Comparison of ENCODE assay signal across 12 cellular contexts in genomic region chr2:205733648-205734047, GRCh38. TPM values are rescaled to one million over a fixed set of nuclear protein-coding genes. Genes with fewer than 3 reads are reported as not detected.
A peak's percentile ranks its signal among the peaks of the same experiment; 100 is the strongest.
DNase-seq lines count a peak whose midpoint lies in the region; ATAC-seq and TF ChIP-seq lines count a peak whose summit lies in the region.
"Had no signal": no experiment of that assay in that cellular context is flagged by ENCODE, and none has a peak within 500 bp of the region (broad histone marks: within the 10 kb centered on the region; RNA-seq: fewer than 3 reads in every experiment).

No MANE protein-coding gene starts in this region.

- H3K36me3 Mint-ChIP-seq in nephron (ENCODE audit: low read depth): peaks cover 50% of the 10 kb centered on the region
- H3K36me3 Mint-ChIP-seq in endothelial cell (ENCODE audit: low read depth, unreplicated experiment): peaks cover 50% of the 10 kb centered on the region
- H3K36me3 Mint-ChIP-seq: activated naive CD4-positive, alpha-beta T cell treated with anti-CD3 and anti-CD28 coated beads, Interleukin-2, amount 50 U/mL, for 72 hours had no signal

- no peak overlapping the region for H3K56ac ChIP-seq in IMR-90 (ENCODE audit: extremely low read depth, insufficient read depth, low read length)

- H3K4me3 ChIP-seq in IMR-90 (ENCODE audit: insufficient read depth, low read depth, low read length) (no peak overlapping the region), tibial nerve (no peak overlapping the region), dorsolateral prefrontal cortex (no peak overlapping the region)
- H3K4me3 ChIP-seq: lung had no signal

- TF ChIP-seq RAD21 in IMR-90 (IDR thresholded peaks at IDR 0.05; ENCODE audit: low read length): no peak

- H2BK5ac ChIP-seq in IMR-90 (ENCODE audit: low read depth, low read length, poor library complexity, severe bottlenecking): peak overlapping the region; percentile 51

- peak overlapping the region; percentile 86 for H3K14ac ChIP-seq in IMR-90 (replicated peaks; ENCODE audit: low read depth, low read length)

- H3K4me3 Mint-ChIP-seq in nephron (peak overlapping the region; percentile 33 to 55 (median 54)), endothelial cell (ENCODE audit: unreplicated experiment) (no peak overlapping the region)

- peak overlapping the region; percentile 94 to 98 (median 97) for H3K27ac Mint-ChIP-seq in nephron
- H3K27ac Mint-ChIP-seq in endothelial cell (ENCODE audit: unreplicated experiment): no peak overlapping the region

- intact Hi-C loops in IMR-90 (cut with micrococcal nuclease): loop anchor here (2.0 kb wide), 1 partner anchor 17 kb away; no protein-coding TSS in a partner anchor
- intact Hi-C loops in dorsolateral prefrontal cortex (cut with DNase I): no loop called here

- peak overlapping the region; percentile 21 for H2AFZ ChIP-seq in IMR-90 (replicated peaks; ENCODE audit: low read length, poor library complexity)

- H3K36me3 ChIP-seq in IMR-90 (ENCODE audit: control insufficient read depth, insufficient read depth, low read length) (peaks cover 36% of the 10 kb centered on the region), tibial nerve (peaks cover 0 to 45% (median 0%) of the 10 kb centered on the region in 3 donors)

- peak overlapping the region; percentile 76 for H3K27ac ChIP-seq in IMR-90 (ENCODE audit: insufficient read depth, low read length)
- H3K27ac ChIP-seq in tibial nerve: peak overlapping the region; percentile 37 to 87 (median 56)
- peak overlapping the region in 12 of 59 donors; percentile 1 to 67 (median 30) for H3K27ac ChIP-seq in dorsolateral prefrontal cortex

- ATAC-seq in IMR-90 (ENCODE audit: low read depth): no peak
- ATAC-seq: activated naive CD4-positive, alpha-beta T cell treated with anti-CD3 and anti-CD28 coated beads, Interleukin-2, amount 50 U/mL, for 72 hours had no signal

- H3K4me1 ChIP-seq in IMR-90 (ENCODE audit: control insufficient read depth, insufficient read depth, low read length): peaks cover 37% of the 10 kb centered on the region
- H3K4me1 ChIP-seq in tibial nerve: peaks cover 0 to 96% (median 48%) of the 10 kb centered on the region in 4 donors

- H3K9me1 ChIP-seq in IMR-90 (ENCODE audit: insufficient read depth, low read length): peaks cover 33% of the 10 kb centered on the region

- CTCF ChIA-PET in IMR-90 (lab: Yijun Ruan, JAX): no interaction called here

- no peak overlapping the region for H3K23ac ChIP-seq in IMR-90 (ENCODE audit: low read depth, low read length)

- H2AK9ac ChIP-seq in IMR-90 (replicated peaks; ENCODE audit: low read depth, low read length, poor library complexity): peak overlapping the region; percentile 67

- TF ChIP-seq CTCF in IMR-90 (conservative IDR thresholded peaks at IDR 0.05; ENCODE audit: low read depth, low read length): no peak
- no peak for TF ChIP-seq CTCF in nephron (IDR thresholded peaks at IDR 0.05; ENCODE audit: unreplicated experiment in 3 of 3)
- no peak for TF ChIP-seq CTCF in tibial nerve (IDR thresholded peaks at IDR 0.05)
- TF ChIP-seq CTCF in dorsolateral prefrontal cortex (IDR thresholded peaks at IDR 0.05 in 54 of 56, conservative IDR thresholded peaks at IDR 0.05 in 2 of 56; ENCODE audit: low read depth in 1 of 56, partially characterized antibody in 56 of 56): no peak
- no peak for TF ChIP-seq CTCF in endothelial cell (IDR thresholded peaks at IDR 0.05; ENCODE audit: unreplicated experiment)

- H2AK5ac ChIP-seq in IMR-90 (ENCODE audit: low read depth, low read length): peak overlapping the region; percentile 83; the same call in 1 of the 2 replicates

- no TSS peak for BruUV-seq in IMR-90 (replicated peaks; lab: Mats Ljungman, UMichigan)

- no peak for TF ChIP-seq EP300 in tibial nerve (IDR thresholded peaks at IDR 0.05)

- POLR2A ChIA-PET in IMR-90 (lab: Charles Lee; ENCODE audit: unreplicated experiment): no interaction called here

- no peak for TF ChIP-seq POLR2A in IMR-90 (IDR thresholded peaks at IDR 0.05; ENCODE audit: low read depth, low read length)
- no peak for TF ChIP-seq POLR2A in tibial nerve (IDR thresholded peaks at IDR 0.05)

- peak overlapping the region; percentile 69 for H4K5ac ChIP-seq in IMR-90 (ENCODE audit: low read depth, low read length)

- in situ Hi-C loops in IMR-90 (cut with MboI; ENCODE audit: low sequenced_read_pairs): loop anchor here (5.0 kb wide), 1 partner anchor 46 kb away; no protein-coding TSS in a partner anchor

- H2BK15ac ChIP-seq in IMR-90 (ENCODE audit: low read depth, low read length): peak overlapping the region; percentile 89; the same call in 1 of the 3 replicates

- H2BK120ac ChIP-seq in IMR-90 (ENCODE audit: low read depth, low read length): peak overlapping the region; percentile 86

- no peaks in the 10 kb centered on the region for H3K9me3 ChIP-seq in IMR-90 (ENCODE audit: control insufficient read depth, insufficient read depth, low read length)
- H3K9me3 ChIP-seq in tibial nerve: no peaks in the 10 kb centered on the region

- H3K18ac ChIP-seq in IMR-90 (ENCODE audit: low read depth, low read length): peak overlapping the region; percentile 73; the same call in 1 of the 2 replicates

- H3K4me1 Mint-ChIP-seq in nephron (peaks cover 72% of the 10 kb centered on the region), endothelial cell (ENCODE audit: unreplicated experiment) (peaks cover 27% of the 10 kb centered on the region)

- peak overlapping the region; percentile 86 for H4K91ac ChIP-seq in IMR-90 (ENCODE audit: insufficient read depth, low read depth, low read length)

- H3K27me3 Mint-ChIP-seq in nephron (ENCODE audit: low read depth) (no peaks in the 10 kb centered on the region), endothelial cell (ENCODE audit: unreplicated experiment) (peaks cover 6% of the 10 kb centered on the region)

- DNase-seq in IMR-90: no peak
- DNase-seq in ecto neural progenitor cell (ENCODE audit: low spot score): peak; percentile 83
- no peak for DNase-seq in tibial nerve (ENCODE audit: low spot score in 2 of 2)
- no peak for DNase-seq in mucosa of gallbladder (ENCODE audit: low spot score)
- no peak for DNase-seq in dorsolateral prefrontal cortex
- no peak for DNase-seq in endothelial cell (ENCODE audit: low spot score)
- DNase-seq in AML-193 (lab: John Stamatoyannopoulos, UW): no peak
- DNase-seq: NCI-H1092, SW 1271 had no signal

- peak overlapping the region; percentile 78 for H3K4ac ChIP-seq in IMR-90 (ENCODE audit: low read depth, low read length)

- H2BK20ac ChIP-seq in IMR-90 (ENCODE audit: low read depth, low read length): peak overlapping the region; percentile 76; the same call in 1 of the 2 replicates

- peaks cover 3% of the 10 kb centered on the region; the same call in 1 of the 2 replicates for H4K20me1 ChIP-seq in IMR-90 (ENCODE audit: insufficient read depth, low read length)

- no peak overlapping the region for H3K4me2 ChIP-seq in IMR-90 (ENCODE audit: low read depth, low read length)

- WGBS in IMR-90 (ENCODE audit: extremely low coverage in 2 of 2, insufficient read length in 1 of 2), 2 experiments: no CpG with 5 or more reads among the region's 14 CpGs
- 52 to 61% methylated on average over 14 of the region's 14 CpGs for WGBS in tibial nerve, 2 donors

- H3K79me1 ChIP-seq in IMR-90 (ENCODE audit: low read depth in 1 of 2, low read length in 2 of 2): peaks cover 0 to 17% of the 10 kb centered on the region in 2 experiments; a peak in 3 of 4 replicates

- dilution Hi-C loops in IMR-90 (cut with HindIII; ENCODE audit: low sequenced_read_pairs, unreplicated experiment): no loop called here

- H3K27me3 ChIP-seq in IMR-90 (ENCODE audit: control insufficient read depth, insufficient read depth, low read length) (no peaks in the 10 kb centered on the region), tibial nerve (no peaks in the 10 kb centered on the region), dorsolateral prefrontal cortex (no peaks in the 10 kb centered on the region)

- H3K9me3 Mint-ChIP-seq in nephron (no peaks in the 10 kb centered on the region), endothelial cell (ENCODE audit: unreplicated experiment) (no peaks in the 10 kb centered on the region)
- H3K9me3 Mint-ChIP-seq: activated naive CD4-positive, alpha-beta T cell treated with anti-CD3 and anti-CD28 coated beads, Interleukin-2, amount 50 U/mL, for 72 hours had no signal

- H4K8ac ChIP-seq in IMR-90 (ENCODE audit: low read depth in 2 of 2, low read length in 2 of 2): peak overlapping the region in 1 of 2 experiments; percentile 64; a peak in 2 of 4 replicates

- H3K9ac ChIP-seq in IMR-90 (ENCODE audit: low read depth, low read length): peak overlapping the region; percentile 15; the same call in 1 of the 2 replicates

TF ChIP-seq in IMR-90, 13 proteins besides CTCF, POLR2A, EP300 and RAD21:
- TF ChIP-seq MAFK (IDR thresholded peaks at IDR 0.05; ENCODE audit: low read depth, low read length) (no peak), SMC3 (IDR thresholded peaks at IDR 0.05; ENCODE audit: low read depth, low read length) (no peak), MXI1 (IDR thresholded peaks at IDR 0.05; ENCODE audit: borderline replicate concordance, low read depth, low read length) (no peak), RCOR1 (IDR thresholded peaks at IDR 0.05; ENCODE audit: insufficient replicate concordance, low read length) (no peak), FOS (IDR thresholded peaks at IDR 0.05; ENCODE audit: low read depth, low read length) (no peak), USF2 (IDR thresholded peaks at IDR 0.05; ENCODE audit: low read depth, low read length) (no peak)

RNA-seq across cellular contexts. Expression of gene NRP2, which starts 51.3 kb away (rescaled TPM):
- total RNA-seq in IMR-90 (2012; rRNA removed) (43.3 and 46.4 TPM in 2 replicates), tibial nerve (100 to 1,000 TPM; 128 to 196 (median 176) TPM), mucosa of gallbladder (146 TPM), dorsolateral prefrontal cortex (10 to 100 TPM; 13.0 to 43.9 (median 24.5) TPM), endothelial cell (ENCODE audit: unreplicated experiment) (258 TPM)
- 45.2 and 51.3 TPM in 2 replicates for polyA plus RNA-seq in IMR-90 (2012; rRNA removed)
- polyA plus RNA-seq in IMR-90 (2012; cell fraction: cytosol; rRNA removed): 40.6 and 48.8 TPM in 2 replicates
- 27.6 and 54.4 TPM in 2 replicates for polyA plus RNA-seq in IMR-90 (2012; cell fraction: nucleus; rRNA removed; ENCODE audit: low replicate concordance)
